In genomic region chr7:151058766-151059361, GRCh38 we compare ENCODE assay signal across 8 cellular contexts. TPM values are rescaled to one million over a fixed set of nuclear protein-coding genes. Genes with fewer than 3 reads are reported as not detected.
DNase-seq lines count a peak whose midpoint lies in the region; ATAC-seq and TF ChIP-seq lines count a peak whose summit lies in the region.

No MANE protein-coding gene starts in this region.

- TF ChIP-seq CTCF in 22Rv1 (IDR thresholded peaks at IDR 0.05) (no peak), GM12864 (IDR thresholded peaks at IDR 0.05; ENCODE audit: low read depth, low read length, missing control alignments) (no peak), osteoblast (IDR thresholded peaks at IDR 0.05; ENCODE audit: extremely low read depth, low read depth, low read length) (no peak)

- H3K9me3 Mint-ChIP-seq in T-helper 2 cell treated with Interferon-gamma antibody and Interleukin-4, amounts not matched to agents 5 μg/mL and 100 μg/mL, for 36 hours, result no peaks in the 10 kb centered on the region

- H3K27me3 ChIP-seq in esophagus (ENCODE audit: control insufficient read depth in 1 of 2, insufficient read depth in 2 of 2, low read length in 2 of 2) (no peaks in the 10 kb centered on the region), osteoblast (ENCODE audit: insufficient read depth, low read length) (no peaks in the 10 kb centered on the region)

- peaks cover 24% of the 10 kb centered on the region for H3K4me1 Mint-ChIP-seq in T-helper 2 cell treated with Interferon-gamma antibody and Interleukin-4, amounts not matched to agents 5 μg/mL and 100 μg/mL, for 36 hours (ENCODE audit: low read depth)

- no peak for ATAC-seq in GM19455 (IDR thresholded peaks at IDR 0.05; ENCODE audit: unreplicated experiment)
- no peak for ATAC-seq in GM21526 (IDR thresholded peaks at IDR 0.05; ENCODE audit: low FRiP score, unreplicated experiment)

- H3K4me1 ChIP-seq in esophagus (ENCODE audit: control insufficient read depth in 2 of 2, insufficient read depth in 2 of 2, low read length in 1 of 2) (peaks cover 16 to 28% of the 10 kb centered on the region in 2 donors), osteoblast (ENCODE audit: insufficient read depth, low read length) (peaks cover 48% of the 10 kb centered on the region)

- H3K9me3 ChIP-seq in esophagus (ENCODE audit: control insufficient read depth in 2 of 2, insufficient read depth in 1 of 2, low read depth in 1 of 2, low read length in 1 of 2) (no peaks in the 10 kb centered on the region), osteoblast (ENCODE audit: low read depth, low read length) (no peaks in the 10 kb centered on the region)

- H3K36me3 ChIP-seq in esophagus (ENCODE audit: control insufficient read depth in 2 of 2, insufficient read depth in 2 of 2, low read length in 1 of 2) (peaks cover 0 to 8% of the 10 kb centered on the region in 2 donors), osteoblast (ENCODE audit: insufficient read depth, low read length) (no peaks in the 10 kb centered on the region)

- peaks cover 21% of the 10 kb centered on the region for H4K20me1 ChIP-seq in osteoblast (ENCODE audit: insufficient read depth, low read length)

- 3 to 4% methylated on average over 18 of the region's 18 CpGs for WGBS in esophagus, 2 donors

- H3K4me3 ChIP-seq in GM12864 (ENCODE audit: low read depth, low read length) (peak overlapping the region; percentile 64), esophagus (ENCODE audit: low read depth in 1 of 2, low read length in 2 of 2) (peak overlapping the region; percentile 77 to 84), osteoblast (ENCODE audit: insufficient read depth, low read length) (peak overlapping the region; percentile 91)

- peak overlapping the region; percentile 98 for H3K4me3 Mint-ChIP-seq in T-helper 2 cell treated with Interferon-gamma antibody and Interleukin-4, amounts not matched to agents 5 μg/mL and 100 μg/mL, for 36 hours

- peaks cover 4% of the 10 kb centered on the region for H3K36me3 Mint-ChIP-seq in T-helper 2 cell treated with Interferon-gamma antibody and Interleukin-4, amounts not matched to agents 5 μg/mL and 100 μg/mL, for 36 hours (ENCODE audit: low read depth)

- peak overlapping the region; percentile 92 for H3K27ac Mint-ChIP-seq in T-helper 2 cell treated with Interferon-gamma antibody and Interleukin-4, amounts not matched to agents 5 μg/mL and 100 μg/mL, for 36 hours

- H3K27ac ChIP-seq in 22Rv1 (peak overlapping the region; percentile 96), esophagus (ENCODE audit: low read depth in 2 of 2, low read length in 1 of 2) (peak overlapping the region; percentile 96 to 99), osteoblast (ENCODE audit: low read depth, low read length) (peak overlapping the region; percentile 93)

- peaks cover 35% of the 10 kb centered on the region for H3K79me2 ChIP-seq in osteoblast (ENCODE audit: insufficient read depth, low read length)

- peak overlapping the region; percentile 93 for H2AFZ ChIP-seq in osteoblast (ENCODE audit: low read length)

- peak overlapping the region; percentile 100 for H3K4me2 ChIP-seq in osteoblast (ENCODE audit: insufficient read depth, low read length)

- DNase-seq in GM12864 (ENCODE audit: low read depth) (no peak), osteoblast (ENCODE audit: insufficient read length, low spot score, missing footprints) (no peak), glomerular visceral epithelial cell (ENCODE audit: extremely low spot score) (no peak)
- no peak for DNase-seq in T-helper 2 cell treated with Interferon-gamma antibody and Interleukin-4, amounts not matched to agents 5 μg/mL and 100 μg/mL, for 36 hours (ENCODE audit: low spot score)

- no peaks in the 10 kb centered on the region for H3K27me3 Mint-ChIP-seq in T-helper 2 cell treated with Interferon-gamma antibody and Interleukin-4, amounts not matched to agents 5 μg/mL and 100 μg/mL, for 36 hours (ENCODE audit: low read depth)

RNA-seq across cellular contexts. Expression of gene SLC4A2, which starts 0.5 kb away (rescaled TPM):
- polyA plus RNA-seq in esophagus, result 10 to 100 TPM; 35.7 to 45.5 TPM
- total RNA-seq in osteoblast, result 52.2 and 61.5 TPM in 2 replicates

RNA-seq across cellular contexts. Expression of gene CDK5, which starts 1.2 kb away (rescaled TPM):
- polyA plus RNA-seq in esophagus, result 1 to 10 TPM; 5.2 to 9.7 TPM
- 15.9 and 17.0 TPM in 2 replicates for total RNA-seq in osteoblast

RNA-seq across cellular contexts. Expression of gene ASIC3, which starts 10.5 kb away (rescaled TPM):
- 1 to 10 TPM; 1.1 to 4.2 TPM for polyA plus RNA-seq in esophagus
- total RNA-seq in osteoblast, result under 0.01 and 0.29 TPM in 2 replicates

RNA-seq across cellular contexts. Expression of gene FASTK, which starts 21.7 kb away (rescaled TPM):
- 100 to 1,000 TPM in 1 of 2 donors, 10 to 100 TPM in 1; 80.0 to 144 TPM for polyA plus RNA-seq in esophagus
- 87.6 and 95.2 TPM in 2 replicates for total RNA-seq in osteoblast

RNA-seq across cellular contexts. Expression of gene TMUB1, which starts 24.4 kb away (rescaled TPM):
- polyA plus RNA-seq in esophagus, result 10 to 100 TPM; 33.4 to 64.2 TPM
- total RNA-seq in osteoblast, result 17.4 and 18.1 TPM in 2 replicates
